ENCODE assay signal across 25 cellular contexts in genomic region chr7:51085034-51085692, GRCh38.
DNase-seq lines count a peak whose midpoint lies in the region; ATAC-seq and TF ChIP-seq lines count a peak whose summit lies in the region.
"Had no signal": no experiment of that assay in that cellular context is flagged by ENCODE, and none has a peak within 500 bp of the region (broad histone marks: within the 10 kb centered on the region; RNA-seq: fewer than 3 reads in every experiment).

No MANE protein-coding gene starts in this region.

- intact Hi-C loops in activated CD4-positive, alpha-beta T cell treated with anti-CD3 and anti-CD28 coated beads, Interleukin-2, amount 10 ng/mL, durations not matched to agents 24 days and 14 days (cut with micrococcal nuclease): no loop called here

- peak; percentile 32 for DNase-seq in activated CD4-positive, alpha-beta T cell treated with anti-CD3 and anti-CD28 coated beads, Interleukin-2, amount 10 ng/mL, durations not matched to agents 24 days and 14 days
- DNase-seq in activated CD4-positive, alpha-beta T cell treated with anti-CD3 and anti-CD28 coated beads, Interleukin-2, amount 50 U/mL, for 48 hours: no peak
- DNase-seq in GM23338 (ENCODE audit: low spot score) (no peak), WTC11 (ENCODE audit: low spot score) (no peak), osteocyte (ENCODE audit: extremely low spot score, unreplicated experiment) (peak; percentile 75)
- DNase-seq: BE2C; C1 segment of cervical spinal cord; CD4-positive, alpha-beta memory T cell; CD4-positive, CD25-positive, alpha-beta regulatory T cell; CD8-positive, alpha-beta memory T cell; COR-L47; DMS 273 treated with DMSO at 0.1 percent for 48 hours; DMS153; DMS53; DMS79; DND-41; EL; GDM1 had no signal

- CTCF ChIA-PET in WTC11 (lab: Charles Lee): no interaction called here

- ATAC-seq in GM23338: no peak
- no peak for ATAC-seq in WTC11
- no peak for ATAC-seq in GM18861 (IDR thresholded peaks at IDR 0.05; ENCODE audit: unreplicated experiment)
- ATAC-seq in HG03196 (IDR thresholded peaks at IDR 0.05; ENCODE audit: unreplicated experiment): no peak
- ATAC-seq: A549, GM12878 had no signal

- POLR2A ChIA-PET in WTC11 (lab: Charles Lee): no interaction called here

- H2AFZ ChIP-seq in GM23338: no peak overlapping the region

- H3K4me2 ChIP-seq in GM23338: no peak overlapping the region
- H3K4me2 ChIP-seq: A549, BLaER1 had no signal

- H3K79me2 ChIP-seq in GM23338 (replicated peaks; ENCODE audit: insufficient read depth): no peaks in the 10 kb centered on the region

- H3K4me3 Mint-ChIP-seq in activated CD4-positive, alpha-beta T cell treated with anti-CD3 and anti-CD28 coated beads, Interleukin-2, amount 10 ng/mL, durations not matched to agents 24 days and 14 days: no peak overlapping the region
- H3K4me3 Mint-ChIP-seq in GM23338 (no peak overlapping the region), WTC11 (no peak overlapping the region), osteocyte (ENCODE audit: unreplicated experiment) (no peak overlapping the region)
- H3K4me3 Mint-ChIP-seq: CD14-positive monocyte; CD4-positive, alpha-beta memory T cell; CD4-positive, CD25-positive, alpha-beta regulatory T cell; CD8-positive, alpha-beta memory T cell had no signal

- H3K36me3 Mint-ChIP-seq in activated CD4-positive, alpha-beta T cell treated with anti-CD3 and anti-CD28 coated beads, Interleukin-2, amount 10 ng/mL, durations not matched to agents 24 days and 14 days (ENCODE audit: low read depth): no peaks in the 10 kb centered on the region
- H3K36me3 Mint-ChIP-seq in GM23338 (ENCODE audit: low read depth) (peaks cover 8% of the 10 kb centered on the region; the same call in 2 of the 3 replicates), WTC11 (no peaks in the 10 kb centered on the region), osteocyte (ENCODE audit: unreplicated experiment) (no peaks in the 10 kb centered on the region)
- H3K36me3 Mint-ChIP-seq: CD14-positive monocyte; CD4-positive, alpha-beta memory T cell; CD4-positive, CD25-positive, alpha-beta regulatory T cell; CD8-positive, alpha-beta memory T cell had no signal

- H3K4me3 ChIP-seq in GM23338: no peak overlapping the region
- H3K4me3 ChIP-seq: A549, BLaER1, GM12878 had no signal

- H3K4me1 Mint-ChIP-seq in activated CD4-positive, alpha-beta T cell treated with anti-CD3 and anti-CD28 coated beads, Interleukin-2, amount 10 ng/mL, durations not matched to agents 24 days and 14 days: no peaks in the 10 kb centered on the region
- H3K4me1 Mint-ChIP-seq in GM23338 (peaks cover 47% of the 10 kb centered on the region), WTC11 (peaks cover 50% of the 10 kb centered on the region), osteocyte (ENCODE audit: unreplicated experiment) (peaks cover 19% of the 10 kb centered on the region)
- H3K4me1 Mint-ChIP-seq: CD14-positive monocyte; CD4-positive, alpha-beta memory T cell; CD4-positive, CD25-positive, alpha-beta regulatory T cell; CD8-positive, alpha-beta memory T cell had no signal

- no peak overlapping the region for H3K27ac Mint-ChIP-seq in activated CD4-positive, alpha-beta T cell treated with anti-CD3 and anti-CD28 coated beads, Interleukin-2, amount 10 ng/mL, durations not matched to agents 24 days and 14 days
- H3K27ac Mint-ChIP-seq in GM23338 (peak overlapping the region; percentile 76), WTC11 (peak overlapping the region; percentile 48; the same call in 1 of the 2 replicates), osteocyte (ENCODE audit: unreplicated experiment) (no peak overlapping the region)
- H3K27ac Mint-ChIP-seq: CD14-positive monocyte; CD4-positive, CD25-positive, alpha-beta regulatory T cell; CD8-positive, alpha-beta memory T cell had no signal

- no peaks in the 10 kb centered on the region for H3K27me3 ChIP-seq in GM23338 (ENCODE audit: insufficient read depth)
- H3K27me3 ChIP-seq: BLaER1 had no signal

- no peak overlapping the region for H3K27ac ChIP-seq in GM23338 (ENCODE audit: low read depth)
- H3K27ac ChIP-seq: 22Rv1, A549, BLaER1 had no signal

- H4K20me1 ChIP-seq in GM23338 (replicated peaks; ENCODE audit: insufficient read depth): no peaks in the 10 kb centered on the region
- H4K20me1 ChIP-seq: BLaER1 had no signal

- H3K36me3 ChIP-seq in GM23338 (ENCODE audit: insufficient read depth): no peaks in the 10 kb centered on the region
- H3K36me3 ChIP-seq: BE2C, BLaER1 had no signal

- no peaks in the 10 kb centered on the region for H3K27me3 Mint-ChIP-seq in activated CD4-positive, alpha-beta T cell treated with anti-CD3 and anti-CD28 coated beads, Interleukin-2, amount 10 ng/mL, durations not matched to agents 24 days and 14 days
- peaks cover 9% of the 10 kb centered on the region for H3K27me3 Mint-ChIP-seq in GM23338 (ENCODE audit: insufficient read depth, low read depth, poor library complexity)
- H3K27me3 Mint-ChIP-seq in WTC11 (ENCODE audit: low read depth): no peaks in the 10 kb centered on the region
- peaks cover 30% of the 10 kb centered on the region for H3K27me3 Mint-ChIP-seq in osteocyte (ENCODE audit: unreplicated experiment)
- H3K27me3 Mint-ChIP-seq: CD4-positive, CD25-positive, alpha-beta regulatory T cell had no signal

- TF ChIP-seq CTCF in GM23338 (conservative IDR thresholded peaks at IDR 0.05; ENCODE audit: low read depth in 2 of 2): no peak
- no peak for TF ChIP-seq CTCF in WTC11 (IDR thresholded peaks at IDR 0.05)
- TF ChIP-seq CTCF in osteocyte (IDR thresholded peaks at IDR 0.05): no peak

- no peaks in the 10 kb centered on the region for H3K9me2 ChIP-seq in GM23338 (ENCODE audit: insufficient read depth)

- no peaks in the 10 kb centered on the region for H3K9me3 Mint-ChIP-seq in activated CD4-positive, alpha-beta T cell treated with anti-CD3 and anti-CD28 coated beads, Interleukin-2, amount 10 ng/mL, durations not matched to agents 24 days and 14 days
- H3K9me3 Mint-ChIP-seq in GM23338 (no peaks in the 10 kb centered on the region), WTC11 (no peaks in the 10 kb centered on the region), osteocyte (ENCODE audit: unreplicated experiment) (no peaks in the 10 kb centered on the region)

- H3F3A ChIP-seq in GM23338 (replicated peaks; ENCODE audit: low read depth): peaks cover 4% of the 10 kb centered on the region; the same call in 1 of the 2 replicates

- H3K4me1 ChIP-seq in GM23338 (ENCODE audit: insufficient read depth): peaks cover 28% of the 10 kb centered on the region
- H3K4me1 ChIP-seq: A549, BE2C had no signal

TF ChIP-seq in GM23338, 12 proteins besides CTCF, POLR2A, EP300 and RAD21 (continues in another document):
- TF ChIP-seq ZNF114 (CRISPR knock-in tag; IDR thresholded peaks at IDR 0.05) (no peak), EZH2 (IDR thresholded peaks at IDR 0.05; ENCODE audit: low read depth, unreplicated experiment) (no peak), ZNF331 (CRISPR knock-in tag; IDR thresholded peaks at IDR 0.05; ENCODE audit: low read depth) (no peak), STAT1 (IDR thresholded peaks at IDR 0.05; ENCODE audit: unreplicated experiment) (no peak), JUNB (IDR thresholded peaks at IDR 0.05; ENCODE audit: unreplicated experiment) (no peak), ETS1 (IDR thresholded peaks at IDR 0.05) (no peak)

TF ChIP-seq in WTC11, 78 proteins besides CTCF, POLR2A, EP300 and RAD21 (continues in another document):
- TF ChIP-seq PRRX2 (CRISPR knock-in tag; IDR thresholded peaks at IDR 0.05) (no peak), CREB1 (CRISPR knock-in tag; IDR thresholded peaks at IDR 0.05) (no peak), IRF2 (CRISPR knock-in tag; IDR thresholded peaks at IDR 0.05; ENCODE audit: borderline replicate concordance, low read depth) (no peak), ZNF219 (CRISPR knock-in tag; IDR thresholded peaks at IDR 0.05; ENCODE audit: borderline replicate concordance) (no peak), GRHL2 (CRISPR knock-in tag; IDR thresholded peaks at IDR 0.05; ENCODE audit: insufficient replicate concordance, severe bottlenecking) (no peak), NFYB (CRISPR knock-in tag; conservative IDR thresholded peaks at IDR 0.05; ENCODE audit: low read depth) (no peak), FOXP4 (CRISPR knock-in tag; IDR thresholded peaks at IDR 0.05) (no peak), ZNF671 (CRISPR knock-in tag; IDR thresholded peaks at IDR 0.05) (no peak)
- TF ChIP-seq, protein P1, sequence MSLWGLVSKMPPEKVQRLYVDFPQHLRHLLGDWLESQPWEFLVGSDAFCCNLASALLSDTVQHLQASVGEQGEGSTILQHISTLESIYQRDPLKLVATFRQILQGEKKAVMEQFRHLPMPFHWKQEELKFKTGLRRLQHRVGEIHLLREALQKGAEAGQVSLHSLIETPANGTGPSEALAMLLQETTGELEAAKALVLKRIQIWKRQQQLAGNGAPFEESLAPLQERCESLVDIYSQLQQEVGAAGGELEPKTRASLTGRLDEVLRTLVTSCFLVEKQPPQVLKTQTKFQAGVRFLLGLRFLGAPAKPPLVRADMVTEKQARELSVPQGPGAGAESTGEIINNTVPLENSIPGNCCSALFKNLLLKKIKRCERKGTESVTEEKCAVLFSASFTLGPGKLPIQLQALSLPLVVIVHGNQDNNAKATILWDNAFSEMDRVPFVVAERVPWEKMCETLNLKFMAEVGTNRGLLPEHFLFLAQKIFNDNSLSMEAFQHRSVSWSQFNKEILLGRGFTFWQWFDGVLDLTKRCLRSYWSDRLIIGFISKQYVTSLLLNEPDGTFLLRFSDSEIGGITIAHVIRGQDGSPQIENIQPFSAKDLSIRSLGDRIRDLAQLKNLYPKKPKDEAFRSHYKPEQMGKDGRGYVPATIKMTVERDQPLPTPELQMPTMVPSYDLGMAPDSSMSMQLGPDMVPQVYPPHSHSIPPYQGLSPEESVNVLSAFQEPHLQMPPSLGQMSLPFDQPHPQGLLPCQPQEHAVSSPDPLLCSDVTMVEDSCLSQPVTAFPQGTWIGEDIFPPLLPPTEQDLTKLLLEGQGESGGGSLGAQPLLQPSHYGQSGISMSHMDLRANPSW (CRISPR knock-in tag; conservative IDR thresholded peaks at IDR 0.05; ENCODE audit: low read depth): no peak

Comparison
In these comparisons a context has a peak if more than half of its experiments do, and no peak if none do; other contexts are left out.
1. DNase-seq: peak in activated CD4-positive, alpha-beta T cell treated with anti-CD3 and anti-CD28 coated beads, Interleukin-2, amount 10 ng/mL, durations not matched to agents 24 days and 14 days (single experiment) and osteocyte (single experiment); none in activated CD4-positive, alpha-beta T cell treated with anti-CD3 and anti-CD28 coated beads, Interleukin-2, amount 50 U/mL, for 48 hours (0 of 2), GM23338 (single experiment) and WTC11 (single experiment).
2. H3K27ac Mint-ChIP-seq: peak in GM23338 (single experiment) and WTC11 (single experiment); none in activated CD4-positive, alpha-beta T cell treated with anti-CD3 and anti-CD28 coated beads, Interleukin-2, amount 10 ng/mL, durations not matched to agents 24 days and 14 days (single experiment) and osteocyte (single experiment).